ENCODE assay signal across 16 cellular contexts in genomic region chr11:61771995-61772455, GRCh38. TPM values are rescaled to one million over a fixed set of nuclear protein-coding genes. Genes with fewer than 3 reads are reported as not detected.
DNase-seq lines count a peak whose midpoint lies in the region; ATAC-seq, FAIRE-seq and TF ChIP-seq lines count a peak whose summit lies in the region.
"Had no signal": no experiment of that assay in that cellular context is flagged by ENCODE, and none has a peak within 500 bp of the region (broad histone marks: within the 10 kb centered on the region; RNA-seq: fewer than 3 reads in every experiment).

No MANE protein-coding gene starts in this region.

- POLR2A ChIA-PET in CD4-positive, alpha-beta memory T cell (lab: Charles Lee; ENCODE audit: partially characterized antibody): interaction anchor here (0.6 kb wide), 1 partner anchor 16 kb away, joined by 3 read pairs; no protein-coding TSS in a partner anchor

- H3K4me1 Mint-ChIP-seq in CD4-positive, alpha-beta memory T cell: peaks cover 6 to 28% (median 10%) of the 10 kb centered on the region in 4 donors

- peaks cover 3% of the 10 kb centered on the region; the same call in 1 of the 2 replicates for H3K27me3 ChIP-seq in H7 (ENCODE audit: control insufficient read depth, insufficient read depth, low read length)
- H3K27me3 ChIP-seq in NT2/D1 (ENCODE audit: insufficient read depth, insufficient read length): no peaks in the 10 kb centered on the region
- H3K27me3 ChIP-seq in iPS-15b (ENCODE audit: control insufficient read depth, insufficient read depth, low read length): no peaks in the 10 kb centered on the region
- no peaks in the 10 kb centered on the region for H3K27me3 ChIP-seq in pancreas
- H3K27me3 ChIP-seq in CD4-positive, alpha-beta memory T cell (ENCODE audit: insufficient read depth, low read length): no peaks in the 10 kb centered on the region

- FAIRE-seq in pancreas (lab: Jason Lieb, UNC): no peak
- FAIRE-seq: small intestine had no signal

- H3K4me1 ChIP-seq in NT2/D1 (ENCODE audit: insufficient read depth, insufficient read length) (peaks cover 56% of the 10 kb centered on the region), iPS-15b (ENCODE audit: control insufficient read depth, insufficient read depth, low read length) (peaks cover 2% of the 10 kb centered on the region), pancreas (peaks cover 20 to 28% (median 20%) of the 10 kb centered on the region in 3 donors)
- H3K4me1 ChIP-seq in CD4-positive, alpha-beta memory T cell (ENCODE audit: insufficient read depth, low read length): peaks cover 13% of the 10 kb centered on the region

- no peaks in the 10 kb centered on the region for H3K36me3 Mint-ChIP-seq in CD4-positive, alpha-beta memory T cell
- H3K36me3 Mint-ChIP-seq: brain had no signal

- H3K27ac ChIP-seq in pancreas: peak overlapping the region; percentile 19 to 52 (median 44)
- H3K27ac ChIP-seq in CD4-positive, alpha-beta memory T cell (ENCODE audit: low read depth, low read length): no peak overlapping the region

- H3K4me3 ChIP-seq in H7 (ENCODE audit: insufficient read depth, low read depth, low read length): no peak overlapping the region
- no peak overlapping the region for H3K4me3 ChIP-seq in NT2/D1 (ENCODE audit: insufficient read length, low read depth)
- no peak overlapping the region for H3K4me3 ChIP-seq in iPS-15b (ENCODE audit: low read depth, low read length)
- H3K4me3 ChIP-seq in pancreas: no peak overlapping the region
- no peak overlapping the region for H3K4me3 ChIP-seq in CD4-positive, alpha-beta memory T cell (ENCODE audit: low read length in 2 of 2)

- H3K27ac Mint-ChIP-seq in CD4-positive, alpha-beta memory T cell: no peak overlapping the region

- CTCF ChIA-PET in CD4-positive, alpha-beta memory T cell (lab: Charles Lee; ENCODE audit: partially characterized antibody): no interaction called here

- H3K36me3 ChIP-seq in H7 (replicated peaks; ENCODE audit: control insufficient read depth, insufficient read depth, low read length) (no peaks in the 10 kb centered on the region), NT2/D1 (ENCODE audit: insufficient read depth, insufficient read length, low read length) (peaks cover 51% of the 10 kb centered on the region), iPS-15b (ENCODE audit: control insufficient read depth, insufficient read depth, low read length) (no peaks in the 10 kb centered on the region), pancreas (no peaks in the 10 kb centered on the region)
- no peaks in the 10 kb centered on the region for H3K36me3 ChIP-seq in CD4-positive, alpha-beta memory T cell (ENCODE audit: insufficient read depth, low read length)

- DNase-seq in H7: peak; percentile 93
- DNase-seq in NT2/D1 (ENCODE audit: low read depth, low spot score): no peak
- DNase-seq in pancreas: peak in 1 of 6 donors; percentile 59
- no peak for DNase-seq in cardiac septum (ENCODE audit: low spot score)
- no peak for DNase-seq in CD4-positive, alpha-beta memory T cell
- DNase-seq: activated gamma-delta T cell; C1 segment of cervical spinal cord; DMS79 treated with DMSO at 0.1 percent for 48 hours; effector memory CD8-positive, alpha-beta T cell; foreskin fibroblast; NCI-H2227 treated with DMSO at 0.1 percent for 48 hours; nucleus accumbens; small intestine had no signal

- TF ChIP-seq CTCF in pancreas (IDR thresholded peaks at IDR 0.05): no peak

- no peaks in the 10 kb centered on the region for H3K27me3 Mint-ChIP-seq in CD4-positive, alpha-beta memory T cell
- H3K27me3 Mint-ChIP-seq: brain; effector memory CD8-positive, alpha-beta T cell had no signal

- peak overlapping the region; percentile 12 for H3K9ac ChIP-seq in NT2/D1 (ENCODE audit: insufficient read length, low read depth)
- peak overlapping the region; percentile 37 for H3K9ac ChIP-seq in iPS-15b (ENCODE audit: low read depth, low read length)

- H3K4me3 Mint-ChIP-seq in CD4-positive, alpha-beta memory T cell: peak overlapping the region in 1 of 8 donors; percentile 23
- H3K4me3 Mint-ChIP-seq: brain had no signal

- intact Hi-C loops in pancreas (cut with DNase I): no loop called here
- intact Hi-C loops in cardiac septum (cut with DNase I): no loop called here
- intact Hi-C loops in CD4-positive, alpha-beta memory T cell (cut with micrococcal nuclease): no loop called here

- H3K9me3 Mint-ChIP-seq in CD4-positive, alpha-beta memory T cell: no peaks in the 10 kb centered on the region
- H3K9me3 Mint-ChIP-seq: effector memory CD8-positive, alpha-beta T cell had no signal

- H3K9me3 ChIP-seq in NT2/D1 (ENCODE audit: insufficient read depth, low read length) (no peaks in the 10 kb centered on the region), iPS-15b (ENCODE audit: control insufficient read depth, insufficient read depth, low read length) (no peaks in the 10 kb centered on the region), pancreas (no peaks in the 10 kb centered on the region)
- H3K9me3 ChIP-seq in CD4-positive, alpha-beta memory T cell (ENCODE audit: control insufficient read depth in 1 of 2, low read length in 2 of 2): no peaks in the 10 kb centered on the region

- WGBS in pancreas, 2 donors: 67 to 80% methylated on average over 6 to 7 of the region's 7 CpGs

- ATAC-seq in pancreas (no peak), HG03457 (IDR thresholded peaks at IDR 0.05; ENCODE audit: unreplicated experiment) (no peak)

RNA-seq across cellular contexts. Expression of gene MYRF, which starts 19.6 kb away (rescaled TPM):
- total RNA-seq in H7 (2014; rRNA removed; shearing (Covaris generic)): 3.6 and 4.2 TPM in 2 replicates
- total RNA-seq in pancreas: 10 to 100 TPM; 19.1 to 43.9 (median 27.2) TPM
- 10 to 100 TPM; 56.3 to 69.3 TPM for polyA plus RNA-seq in pancreas
- total RNA-seq in cardiac septum: 0.27 TPM
- 1 to 10 TPM in 1 of 2 experiments, under 1 TPM in 1; 0.94 to 1.6 TPM for total RNA-seq in CD4-positive, alpha-beta memory T cell
- polyA plus RNA-seq in CD4-positive, alpha-beta memory T cell: under 1 TPM; 0.44 to 0.83 TPM

RNA-seq across cellular contexts. Expression of gene TMEM258, which starts 20.4 kb away (rescaled TPM):
- 263 and 296 TPM in 2 replicates for total RNA-seq in H7 (2014; rRNA removed; shearing (Covaris generic))
- total RNA-seq in pancreas (100 to 1,000 TPM in 2 of 6 donors, 10 to 100 TPM in 4; 69.8 to 108 (median 94.4) TPM), cardiac septum (97.1 TPM)
- polyA plus RNA-seq in pancreas: 100 to 1,000 TPM in 1 of 2 donors, 10 to 100 TPM in 1; 87.4 to 171 TPM
- 100 to 1,000 TPM; 113 to 117 TPM for total RNA-seq in CD4-positive, alpha-beta memory T cell
- 100 to 1,000 TPM; 186 to 276 TPM for polyA plus RNA-seq in CD4-positive, alpha-beta memory T cell

RNA-seq across cellular contexts. Expression of gene FEN1, which starts 20.7 kb away (rescaled TPM):
- total RNA-seq in H7 (2014; rRNA removed; shearing (Covaris generic)): 103 and 119 TPM in 2 replicates
- total RNA-seq in pancreas: 1 to 10 TPM; 2.3 to 7.3 (median 5.2) TPM
- 1 to 10 TPM; 2.5 to 4.8 TPM for polyA plus RNA-seq in pancreas
- total RNA-seq in cardiac septum: 5.8 TPM
- 1 to 10 TPM; 7.4 to 8.0 TPM for total RNA-seq in CD4-positive, alpha-beta memory T cell
- 10 to 100 TPM; 12.7 to 15.4 TPM for polyA plus RNA-seq in CD4-positive, alpha-beta memory T cell

RNA-seq across cellular contexts. Expression of gene FADS1, which starts 44.8 kb away (rescaled TPM):
- total RNA-seq in H7 (2014; rRNA removed; shearing (Covaris generic)): 99.2 and 115 TPM in 2 replicates
- total RNA-seq in pancreas (10 to 100 TPM in 1 of 6 donors, 1 to 10 TPM in 5; 2.3 to 15.1 (median 5.7) TPM), cardiac septum (34.0 TPM)
- polyA plus RNA-seq in pancreas: 1 to 10 TPM; 4.2 to 5.5 TPM
- 1 to 10 TPM; 1.7 to 2.2 TPM for total RNA-seq in CD4-positive, alpha-beta memory T cell
- polyA plus RNA-seq in CD4-positive, alpha-beta memory T cell: under 1 TPM; 0.70 to 0.72 TPM

RNA-seq across cellular contexts. Expression of gene FADS2, which starts 56.1 kb away (rescaled TPM):
- total RNA-seq in H7 (2014; rRNA removed; shearing (Covaris generic)): 176 and 225 TPM in 2 replicates
- 10 to 100 TPM in 2 of 6 donors, 1 to 10 TPM in 4; 1.7 to 20.5 (median 5.5) TPM for total RNA-seq in pancreas
- 10 to 100 TPM in 1 of 2 donors, 1 to 10 TPM in 1; 8.4 to 21.3 TPM for polyA plus RNA-seq in pancreas
- total RNA-seq in cardiac septum: 25.8 TPM
- total RNA-seq in CD4-positive, alpha-beta memory T cell: under 1 TPM; 0.22 to 0.73 TPM
- under 1 TPM; 0.06 to 0.94 TPM for polyA plus RNA-seq in CD4-positive, alpha-beta memory T cell

Comparison
In these comparisons a context has a peak if more than half of its experiments do, and no peak if none do; other contexts are left out.
1. RNA of gene FEN1, which starts 20.7 kb away (total RNA-seq): 103 to 119 TPM in H7; 7.4 to 8.0 TPM in CD4-positive, alpha-beta memory T cell, 2.3 to 7.3 TPM in pancreas and 5.8 TPM in cardiac septum (single experiment); every median in the first group is over 10 times any median in the second.